Comparison of ENCODE assay signal across 11 cellular contexts in genomic region chr19:35205733-35206323, GRCh38. TPM values are rescaled to one million over a fixed set of nuclear protein-coding genes. Genes with fewer than 3 reads are reported as not detected.
DNase-seq lines count a peak whose midpoint lies in the region; ATAC-seq and TF ChIP-seq lines count a peak whose summit lies in the region.
"Had no signal": no experiment of that assay in that cellular context is flagged by ENCODE, and none has a peak within 500 bp of the region (broad histone marks: within the 10 kb centered on the region; RNA-seq: fewer than 3 reads in every experiment).

No MANE protein-coding gene starts in this region.

- TF ChIP-seq CTCF in gastroesophageal sphincter (IDR thresholded peaks at IDR 0.05) = no peak

- peaks cover 0 to 11% (median 3%) of the 10 kb centered on the region in 11 experiments; a peak in 9 of 22 replicates for H3K9me3 ChIP-seq in BLaER1 treated with 17β-estradiol and CSF1 and Interleukin-3, amounts not matched to agents 10 nM and 100 nM (replicated peaks in 1 of 11)
- H3K9me3 ChIP-seq in HUES64 (ENCODE audit: insufficient read depth, low read depth, low read length) (0 out of 2 replicates have a peak, but pooled peaks cover 3% of the 10 kb centered on the region), gastroesophageal sphincter (no peaks in the 10 kb centered on the region)
- H3K9me3 ChIP-seq: tibial nerve had no signal

- H3K4me1 ChIP-seq in BLaER1 treated with 17β-estradiol and CSF1 and Interleukin-3, amounts not matched to agents 10 nM and 100 nM = peaks cover 50 to 90% (median 73%) of the 10 kb centered on the region in 10 experiments
- H3K4me1 ChIP-seq in HUES64 (ENCODE audit: insufficient read depth, low read length) (peaks cover 36% of the 10 kb centered on the region), gastroesophageal sphincter (no peaks in the 10 kb centered on the region)

- WGBS in HUES64 = 88% methylated on average over 6 of the region's 6 CpGs
- 71 to 74% methylated on average over 4 to 6 of the region's 6 CpGs for WGBS in gastroesophageal sphincter (ENCODE audit: low coverage in 1 of 2), 2 donors

- TF ChIP-seq POLR2A in gastroesophageal sphincter (IDR thresholded peaks at IDR 0.05) = no peak

- peak overlapping the region in 10 of 11 experiments; percentile 2 to 79 (median 60); a peak in 17 of 22 replicates for H3K27ac ChIP-seq in BLaER1 treated with 17β-estradiol and CSF1 and Interleukin-3, amounts not matched to agents 10 nM and 100 nM
- H3K27ac ChIP-seq in HUES64 (ENCODE audit: low read depth, low read length) (peak overlapping the region; percentile 9; the same call in 1 of the 2 replicates), gastroesophageal sphincter (no peak overlapping the region)

- H3K4me2 ChIP-seq in BLaER1 treated with 17β-estradiol and CSF1 and Interleukin-3, amounts not matched to agents 10 nM and 100 nM = peak overlapping the region; percentile 61 to 90 (median 77)

- H3K36me3 ChIP-seq in BLaER1 treated with 17β-estradiol and CSF1 and Interleukin-3, amounts not matched to agents 10 nM and 100 nM = no peaks in the 10 kb centered on the region
- H3K36me3 ChIP-seq in HUES64 (ENCODE audit: insufficient read depth, low read length) = no peaks in the 10 kb centered on the region
- H3K36me3 ChIP-seq in gastroesophageal sphincter = no peaks in the 10 kb centered on the region
- H3K36me3 ChIP-seq: tibial nerve had no signal

- peak overlapping the region in 1 of 10 experiments; percentile 5; a peak in 1 of 20 replicates for H3K4me3 ChIP-seq in BLaER1 treated with 17β-estradiol and CSF1 and Interleukin-3, amounts not matched to agents 10 nM and 100 nM
- H3K4me3 ChIP-seq in HUES64 (ENCODE audit: low read length) (no peak overlapping the region), gastroesophageal sphincter (no peak overlapping the region)
- H3K4me3 ChIP-seq: tibial nerve had no signal

- DNase-seq in ecto neural progenitor cell (ENCODE audit: low spot score) (peak; percentile 28), T1000 (lab: John Stamatoyannopoulos, UW) (no peak)
- DNase-seq: amniotic stem cell, NCI-H524 had no signal

- H3K9ac ChIP-seq in BLaER1 treated with 17β-estradiol and CSF1 and Interleukin-3, amounts not matched to agents 10 nM and 100 nM = peak overlapping the region in 7 of 11 experiments; percentile 10 to 73 (median 31); a peak in 11 of 22 replicates
- no peak overlapping the region for H3K9ac ChIP-seq in HUES64 (ENCODE audit: low read depth, low read length)

- H3K27me3 ChIP-seq in BLaER1 treated with 17β-estradiol and CSF1 and Interleukin-3, amounts not matched to agents 10 nM and 100 nM = no peaks in the 10 kb centered on the region
- H3K27me3 ChIP-seq in HUES64 (ENCODE audit: insufficient read depth, low read length) = no peaks in the 10 kb centered on the region
- H3K27me3 ChIP-seq in gastroesophageal sphincter = peaks cover 12% of the 10 kb centered on the region
- H3K27me3 ChIP-seq: tibial nerve had no signal

- no peaks in the 10 kb centered on the region; a peak in 1 of 22 replicates for H4K20me1 ChIP-seq in BLaER1 treated with 17β-estradiol and CSF1 and Interleukin-3, amounts not matched to agents 10 nM and 100 nM

- peak; percentile 14 for ATAC-seq in GM19351 (IDR thresholded peaks at IDR 0.05; ENCODE audit: unreplicated experiment)
- no peak for ATAC-seq in GM21526 (IDR thresholded peaks at IDR 0.05; ENCODE audit: low FRiP score, unreplicated experiment)
- no peak for ATAC-seq in GM21717 (IDR thresholded peaks at IDR 0.05; ENCODE audit: unreplicated experiment)
- no peak for ATAC-seq in gastroesophageal sphincter

- no peak for TF ChIP-seq EP300 in gastroesophageal sphincter (IDR thresholded peaks at IDR 0.05)

RNA-seq across cellular contexts. Expression of gene FAM187B, which starts 22.7 kb away (rescaled TPM):
- not detected for polyA plus RNA-seq in HUES64 (2013, experiment 1 of 2)
- not detected for polyA plus RNA-seq in HUES64 (2013, experiment 2 of 2)
- not detected for total RNA-seq in gastroesophageal sphincter
- total RNA-seq: tibial nerve had no signal

RNA-seq across cellular contexts. Expression of gene LSR, which starts 43.0 kb away (rescaled TPM):
- 105 TPM for polyA plus RNA-seq in HUES64 (2013, experiment 1 of 2)
- 89.8 TPM for polyA plus RNA-seq in HUES64 (2013, experiment 2 of 2)
- total RNA-seq in gastroesophageal sphincter = 1 to 10 TPM; 3.3 to 6.6 (median 5.2) TPM

RNA-seq across cellular contexts. Expression of gene FXYD5, which starts 51.3 kb away (rescaled TPM):
- polyA plus RNA-seq in HUES64 (2013, experiment 1 of 2) = 75.1 TPM
- polyA plus RNA-seq in HUES64 (2013, experiment 2 of 2) = 102 TPM
- 10 to 100 TPM; 18.8 to 42.5 (median 33.0) TPM for total RNA-seq in gastroesophageal sphincter

Comparison
In these comparisons a context has a peak if more than half of its experiments do, and no peak if none do; other contexts are left out.
1. H3K27ac ChIP-seq: peak in BLaER1 treated with 17β-estradiol and CSF1 and Interleukin-3, amounts not matched to agents 10 nM and 100 nM (10 of 11) and HUES64 (single experiment); none in gastroesophageal sphincter (0 of 4).